Comparison of ENCODE assay signal across 26 cellular contexts in the genomic region with DNA sequence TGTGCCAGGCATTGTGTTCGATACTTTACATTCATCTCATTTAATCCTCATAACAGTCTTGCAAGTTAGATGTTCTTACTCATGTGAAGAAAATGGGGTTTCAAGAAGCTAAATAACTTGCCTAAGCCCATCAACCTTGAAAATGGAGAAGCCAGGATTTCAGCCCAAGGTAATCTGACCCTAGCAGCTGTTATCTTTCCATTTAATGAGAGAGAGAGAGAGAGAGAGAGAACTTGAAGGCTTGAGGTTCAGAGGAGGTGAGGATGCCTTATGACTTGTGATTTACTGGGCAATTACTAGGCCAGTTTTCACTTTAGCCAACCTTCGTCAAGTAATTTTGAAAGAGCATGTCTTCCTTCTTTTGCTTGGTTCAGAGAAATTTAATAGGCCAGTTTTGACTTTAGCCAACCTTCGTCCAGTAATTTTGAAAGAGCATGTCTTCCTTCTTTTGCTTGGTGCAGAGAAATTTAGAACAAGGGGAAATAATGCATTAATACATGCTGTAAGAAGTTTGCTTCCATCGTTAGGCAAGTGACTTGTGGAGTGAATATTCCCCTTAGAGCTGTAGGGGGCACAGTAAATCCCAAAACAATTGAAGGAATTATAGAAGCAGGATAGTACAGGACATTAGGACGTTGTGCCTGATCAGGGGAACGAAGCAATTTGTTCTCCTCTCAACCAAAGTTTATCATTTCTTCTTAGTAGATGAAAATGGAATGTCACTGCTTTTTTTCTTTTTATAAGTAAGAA.
DNase-seq lines count a peak whose midpoint lies in the region; ATAC-seq, FAIRE-seq and TF ChIP-seq lines count a peak whose summit lies in the region.
"Had no signal": no experiment of that assay in that cellular context is flagged by ENCODE, and none has a peak within 500 bp of the region (broad histone marks: within the 10 kb centered on the region; RNA-seq: fewer than 3 reads in every experiment).

No MANE protein-coding gene starts in this region.

- no peak overlapping the region for H3K18ac ChIP-seq in mesendoderm (ENCODE audit: low read length)

- no peak overlapping the region for H2AFZ ChIP-seq in SK-N-SH (ENCODE audit: low read depth)

- H3K36me3 ChIP-seq in SK-N-SH (replicated peaks in 1 of 2; ENCODE audit: control insufficient read depth in 1 of 2, insufficient read depth in 2 of 2, low read length in 1 of 2) (no peaks in the 10 kb centered on the region), mesendoderm (ENCODE audit: control insufficient read depth, insufficient read depth, low read length) (no peaks in the 10 kb centered on the region)
- H3K36me3 ChIP-seq: BE2C, neutrophil, spleen, thyroid gland had no signal

- H3K27ac Mint-ChIP-seq in activated CD8-positive, alpha-beta memory T cell treated with anti-CD3 and anti-CD28 coated beads, Interleukin-2, amount 10 ng/mL, durations not matched to agents 7 days and 5 days: no peak overlapping the region
- H3K27ac Mint-ChIP-seq: activated CD4-positive, alpha-beta T cell treated with anti-CD3 and anti-CD28 coated beads, Interleukin-2, amount 10 ng/mL, durations not matched to agents 7 days and 5 days; activated naive CD8-positive, alpha-beta T cell treated with anti-CD3 and anti-CD28 coated beads for 36 hours; activated T-helper 2 cell treated with anti-CD3 and anti-CD28 coated beads, Interferon-gamma antibody, Interleukin-2, Interleukin-4, amounts not matched to agents 10 μg/mL and 5 μg/mL and 100 μg/mL, durations not matched to agents 14 hours and 24 hours and 36 hours had no signal

- H3K4me3 ChIP-seq in SK-N-SH (ENCODE audit: low read depth in 2 of 2, low read length in 1 of 2) (no peak overlapping the region), mesendoderm (ENCODE audit: low read length) (no peak overlapping the region)
- H3K4me3 ChIP-seq: spleen, thyroid gland had no signal

- no peak for TF ChIP-seq RAD21 in SK-N-SH (IDR thresholded peaks at IDR 0.05; ENCODE audit: low read length)

- H3K4me3 Mint-ChIP-seq in activated CD8-positive, alpha-beta memory T cell treated with anti-CD3 and anti-CD28 coated beads, Interleukin-2, amount 10 ng/mL, durations not matched to agents 7 days and 5 days: no peak overlapping the region
- H3K4me3 Mint-ChIP-seq: activated CD4-positive, alpha-beta T cell treated with anti-CD3 and anti-CD28 coated beads, Interleukin-2, amount 10 ng/mL, durations not matched to agents 7 days and 5 days; activated naive CD8-positive, alpha-beta T cell treated with anti-CD3 and anti-CD28 coated beads for 36 hours had no signal

- no peak overlapping the region for H2BK15ac ChIP-seq in mesendoderm (replicated peaks; ENCODE audit: low read depth)

- peaks cover 0 to 14% of the 10 kb centered on the region in 2 experiments; a peak in 1 of 4 replicates for H3K4me1 ChIP-seq in SK-N-SH (ENCODE audit: control insufficient read depth in 1 of 2, insufficient read depth in 2 of 2, low read depth in 1 of 2, low read length in 1 of 2)
- peaks cover 23% of the 10 kb centered on the region for H3K4me1 ChIP-seq in mesendoderm (ENCODE audit: control insufficient read depth, low read depth, low read length)
- H3K4me1 ChIP-seq: thyroid gland had no signal

- CTCF ChIA-PET in SK-N-SH (lab: Yijun Ruan, JAX): interaction anchor here (1.0 to 7.8 kb wide), 4 partner anchors 132 to 519 kb away, joined by 3 to 71 read pairs (median 5); no protein-coding TSS in a partner anchor
- CTCF ChIA-PET in activated CD8-positive, alpha-beta memory T cell treated with anti-CD3 and anti-CD28 coated beads, Interleukin-2, amount 10 ng/mL, durations not matched to agents 7 days and 5 days (lab: Charles Lee): no interaction called here

- no peak overlapping the region for H4K8ac ChIP-seq in mesendoderm (ENCODE audit: low read depth, low read length)

- no peak for TF ChIP-seq POLR2A in erythroblast (IDR thresholded peaks at IDR 0.05; ENCODE audit: low read length)

- H3K27ac ChIP-seq in SK-N-SH (ENCODE audit: low read depth in 2 of 2, low read length in 1 of 2) (no peak overlapping the region), mesendoderm (ENCODE audit: low read depth, low read length) (peak overlapping the region; percentile 62)
- H3K27ac ChIP-seq: neutrophil, thyroid gland had no signal

- H3K4ac ChIP-seq in mesendoderm (ENCODE audit: low read depth, low read length): no peak overlapping the region

- whole genome bisulfite sequencing in SK-N-SH (ENCODE audit: low lambda C conversion rate): 81% methylated on average over 6 of the region's 6 CpGs
- WGBS in mesendoderm (ENCODE audit: extremely low coverage, insufficient coverage, low lambda C conversion rate): no CpG with 5 or more reads among the region's 6 CpGs

- no peak for FAIRE-seq in HTR-8/SVneo (lab: Jason Lieb, UNC)
- FAIRE-seq: endometrium had no signal

- no peak overlapping the region for H2AK5ac ChIP-seq in mesendoderm (ENCODE audit: low read length)

- peaks cover 4% of the 10 kb centered on the region for H3K27me3 Mint-ChIP-seq in activated CD8-positive, alpha-beta memory T cell treated with anti-CD3 and anti-CD28 coated beads, Interleukin-2, amount 10 ng/mL, durations not matched to agents 7 days and 5 days
- H3K27me3 Mint-ChIP-seq: activated CD4-positive, alpha-beta T cell treated with anti-CD3 and anti-CD28 coated beads, Interleukin-2, amount 10 ng/mL, durations not matched to agents 7 days and 5 days; activated naive CD8-positive, alpha-beta T cell treated with anti-CD3 and anti-CD28 coated beads for 36 hours had no signal

- no peak overlapping the region for H3K4me2 ChIP-seq in SK-N-SH
- no peak overlapping the region for H3K4me2 ChIP-seq in mesendoderm (ENCODE audit: low read length)

- POLR2A ChIA-PET in SK-N-SH (lab: Yijun Ruan, JAX): no interaction called here

- no peak for TF ChIP-seq EP300 in SK-N-SH (IDR thresholded peaks at IDR 0.05; ENCODE audit: borderline replicate concordance in 1 of 2, low read depth in 1 of 2, low read length in 1 of 2)

- no peak overlapping the region for H3K9ac ChIP-seq in SK-N-SH
- peak overlapping the region; percentile 0 for H3K9ac ChIP-seq in mesendoderm (ENCODE audit: low read length)

- peak overlapping the region; percentile 46 for H2BK120ac ChIP-seq in mesendoderm (ENCODE audit: low read depth, low read length)

- no peaks in the 10 kb centered on the region for H3K36me3 Mint-ChIP-seq in activated CD8-positive, alpha-beta memory T cell treated with anti-CD3 and anti-CD28 coated beads, Interleukin-2, amount 10 ng/mL, durations not matched to agents 7 days and 5 days
- H3K36me3 Mint-ChIP-seq: activated naive CD8-positive, alpha-beta T cell treated with anti-CD3 and anti-CD28 coated beads for 36 hours had no signal

- no peaks in the 10 kb centered on the region for H3K9me2 ChIP-seq in SK-N-SH

- no peaks in the 10 kb centered on the region for H3K79me2 ChIP-seq in SK-N-SH (ENCODE audit: insufficient read depth)
- no peaks in the 10 kb centered on the region for H3K79me2 ChIP-seq in mesendoderm (ENCODE audit: control insufficient read depth, insufficient read depth, low read length)

- DNase-seq in SK-N-SH (no peak), amniotic epithelial cell (ENCODE audit: low read depth) (peak; percentile 52), mesendoderm (peak; percentile 67), erythroblast (lab: John Stamatoyannopoulos, UW) (no peak), HTR-8/SVneo (ENCODE audit: insufficient read length, low spot score) (no peak)
- DNase-seq in activated CD8-positive, alpha-beta memory T cell treated with anti-CD3 and anti-CD28 coated beads, Interleukin-2, amount 10 ng/mL, durations not matched to agents 7 days and 5 days: no peak
- DNase-seq: 8988T; activated CD4-positive, alpha-beta T cell treated with anti-CD3 and anti-CD28 coated beads, Interleukin-2, amount 10 ng/mL, durations not matched to agents 7 days and 5 days; activated CD8-positive, alpha-beta memory T cell treated with anti-CD3 and anti-CD28 coated beads, Interleukin-2, amount 50 U/mL, for 4 hours; activated naive CD8-positive, alpha-beta T cell treated with anti-CD3 and anti-CD28 coated beads for 36 hours; cortex of kidney; NCI-H1105; NCI-H2081 treated with DMSO at 0.1 percent for 48 hours; SIG-M5; spleen; stimulated activated CD4-positive, alpha-beta T cell treated with anti-CD3 and anti-CD28 coated beads, Interleukin-4, amount 100 ng/mL, for 1 hour; stimulated activated naive CD8-positive, alpha-beta T cell treated with anti-CD3 and anti-CD28 coated beads, Interleukin-15, Interleukin-2, amounts not matched to agents 100 U/mL and 50 U/mL, for 24 hours; T-helper 1 cell; thyroid gland had no signal

- H3K4me1 Mint-ChIP-seq in activated CD8-positive, alpha-beta memory T cell treated with anti-CD3 and anti-CD28 coated beads, Interleukin-2, amount 10 ng/mL, durations not matched to agents 7 days and 5 days: no peaks in the 10 kb centered on the region
- H3K4me1 Mint-ChIP-seq: activated CD4-positive, alpha-beta T cell treated with anti-CD3 and anti-CD28 coated beads, Interleukin-2, amount 10 ng/mL, durations not matched to agents 7 days and 5 days; activated naive CD8-positive, alpha-beta T cell treated with anti-CD3 and anti-CD28 coated beads for 36 hours had no signal

- H3K56ac ChIP-seq in mesendoderm (ENCODE audit: low read length): peak overlapping the region; percentile 32

- TF ChIP-seq CTCF in SK-N-SH (IDR thresholded peaks at IDR 0.05): no peak

- peak; percentile 28; the same call in 1 of the 3 replicates for ATAC-seq in SK-N-SH treated with all-trans-retinoic acid at 6 μM for 48 hours
- no peak for ATAC-seq in HG03280 (IDR thresholded peaks at IDR 0.05; ENCODE audit: unreplicated experiment)
- ATAC-seq in activated CD8-positive, alpha-beta memory T cell treated with anti-CD3 and anti-CD28 coated beads, Interleukin-2, amount 10 ng/mL, durations not matched to agents 7 days and 5 days: no peak
- ATAC-seq: Panc1; stimulated activated naive CD8-positive, alpha-beta T cell treated with anti-CD3 and anti-CD28 coated beads, Interleukin-15, Interleukin-2, amounts not matched to agents 100 U/mL and 50 U/mL, for 24 hours had no signal

- H3F3A ChIP-seq in SK-N-SH (replicated peaks; ENCODE audit: insufficient read depth): no peaks in the 10 kb centered on the region

- H3K23ac ChIP-seq in mesendoderm (ENCODE audit: low read length): no peak overlapping the region

- H3K9me3 Mint-ChIP-seq in activated CD8-positive, alpha-beta memory T cell treated with anti-CD3 and anti-CD28 coated beads, Interleukin-2, amount 10 ng/mL, durations not matched to agents 7 days and 5 days (ENCODE audit: low read depth): no peaks in the 10 kb centered on the region
- H3K9me3 Mint-ChIP-seq: activated CD4-positive, alpha-beta T cell treated with anti-CD3 and anti-CD28 coated beads, Interleukin-2, amount 10 ng/mL, durations not matched to agents 7 days and 5 days; activated naive CD8-positive, alpha-beta T cell treated with anti-CD3 and anti-CD28 coated beads for 36 hours; activated T-helper 2 cell treated with anti-CD3 and anti-CD28 coated beads, Interferon-gamma antibody, Interleukin-2, Interleukin-4, amounts not matched to agents 10 μg/mL and 5 μg/mL and 100 μg/mL, durations not matched to agents 14 hours and 24 hours and 36 hours had no signal

- H3K27me3 ChIP-seq in SK-N-SH (ENCODE audit: insufficient read depth) (no peaks in the 10 kb centered on the region), mesendoderm (ENCODE audit: insufficient read depth, low read length, poor library complexity) (no peaks in the 10 kb centered on the region)
- H3K27me3 ChIP-seq: spleen, thyroid gland had no signal

- H3K9me3 ChIP-seq in SK-N-SH: no peaks in the 10 kb centered on the region
- H3K9me3 ChIP-seq: BE2C, neutrophil, spleen, thyroid gland had no signal

- no peak overlapping the region for H4K5ac ChIP-seq in mesendoderm (ENCODE audit: low read length)

- no peaks in the 10 kb centered on the region for H3K79me1 ChIP-seq in mesendoderm (ENCODE audit: low read length)

- no peaks in the 10 kb centered on the region for H4K20me1 ChIP-seq in SK-N-SH (ENCODE audit: insufficient read depth)

- peak overlapping the region; percentile 55 for H2BK5ac ChIP-seq in mesendoderm (ENCODE audit: low read length)

Comparison
In these comparisons a context has a peak if more than half of its experiments do, and no peak if none do; other contexts are left out.
1. DNase-seq: peak in amniotic epithelial cell (single experiment) and mesendoderm (single experiment); none in SK-N-SH (single experiment), activated CD8-positive, alpha-beta memory T cell treated with anti-CD3 and anti-CD28 coated beads, Interleukin-2, amount 10 ng/mL, durations not matched to agents 7 days and 5 days (single experiment), erythroblast (0 of 2) and HTR-8/SVneo (single experiment).